Comparison of ENCODE assay signal across 1 cellular context in the genomic region with DNA sequence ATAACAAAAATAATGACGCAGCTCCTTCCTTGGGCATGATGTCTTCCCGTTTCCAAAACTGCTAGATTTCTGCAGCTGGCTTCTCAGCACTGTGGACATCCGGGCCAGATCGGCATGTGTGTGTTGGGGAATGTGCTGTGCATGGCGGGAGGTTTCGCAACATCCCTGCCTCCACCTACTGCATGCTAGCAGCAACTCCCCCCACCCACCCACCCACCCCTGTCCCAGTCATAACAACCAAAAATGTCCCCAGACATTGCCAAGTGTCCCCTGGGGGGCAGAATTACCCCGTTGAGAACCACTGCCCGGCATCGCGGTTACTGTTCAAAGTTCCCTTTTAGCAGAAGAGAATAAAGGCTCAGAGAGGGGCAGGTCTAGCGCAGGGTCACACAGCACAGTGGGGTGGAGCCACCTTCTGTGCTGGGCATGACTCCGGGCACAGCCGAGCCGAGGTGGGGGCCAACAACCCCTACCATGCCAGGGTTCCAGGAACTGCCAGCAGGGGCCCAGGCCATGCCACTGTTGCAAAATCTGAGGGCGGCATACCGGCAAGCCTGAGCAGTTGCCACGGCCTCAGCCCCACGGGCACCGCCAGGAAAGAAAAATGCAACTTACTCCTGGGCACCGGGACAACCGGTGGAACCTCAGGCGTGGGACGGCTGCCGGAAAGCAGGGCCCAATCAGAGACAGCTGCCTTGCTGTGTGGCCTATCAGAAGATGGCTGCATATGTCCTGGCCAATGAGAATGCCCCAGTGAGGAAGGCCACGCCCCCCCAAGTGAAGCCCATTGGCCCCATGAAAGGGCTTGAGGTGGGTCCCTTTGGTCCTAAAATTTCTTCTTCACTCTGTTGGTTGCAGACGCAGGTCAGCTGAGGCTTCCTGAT.
A peak's percentile ranks its signal among the peaks of the same experiment; 100 is the strongest.
TF ChIP-seq lines count a peak whose summit lies in the region.

No MANE protein-coding gene starts in this region.

TF ChIP-seq in K562, 482 proteins besides CTCF, POLR2A, EP300 and RAD21 (continued from another document and continues in another):
- TF ChIP-seq, protein P1, sequence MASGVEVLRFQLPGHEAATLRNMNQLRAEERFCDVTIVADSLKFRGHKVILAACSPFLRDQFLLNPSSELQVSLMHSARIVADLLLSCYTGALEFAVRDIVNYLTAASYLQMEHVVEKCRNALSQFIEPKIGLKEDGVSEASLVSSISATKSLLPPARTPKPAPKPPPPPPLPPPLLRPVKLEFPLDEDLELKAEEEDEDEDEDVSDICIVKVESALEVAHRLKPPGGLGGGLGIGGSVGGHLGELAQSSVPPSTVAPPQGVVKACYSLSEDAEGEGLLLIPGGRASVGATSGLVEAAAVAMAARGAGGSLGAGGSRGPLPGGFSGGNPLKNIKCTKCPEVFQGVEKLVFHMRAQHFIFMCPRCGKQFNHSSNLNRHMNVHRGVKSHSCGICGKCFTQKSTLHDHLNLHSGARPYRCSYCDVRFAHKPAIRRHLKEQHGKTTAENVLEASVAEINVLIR (CRISPR knock-in tag; IDR thresholded peaks at IDR 0.05) = no peak
- TF ChIP-seq FOXA1 (IDR thresholded peaks at IDR 0.05; ENCODE audit: borderline replicate concordance) (no peak), ETV1 (tag; conservative IDR thresholded peaks at IDR 0.05; ENCODE audit: low read depth) (no peak), ZNF324 (CRISPR knock-in tag; IDR thresholded peaks at IDR 0.05) (no peak), ZNF24 (IDR thresholded peaks at IDR 0.05) (no peak), RAD51 (IDR thresholded peaks at IDR 0.05; ENCODE audit: borderline replicate concordance, low read depth) (no peak), PCBP2 (IDR thresholded peaks at IDR 0.05; ENCODE audit: low read depth, low read length, poor library complexity, severe bottlenecking) (no peak), ZNF12 (CRISPR knock-in tag; IDR thresholded peaks at IDR 0.05) (no peak), XRCC3 (IDR thresholded peaks at IDR 0.05) (no peak), RCOR1 (IDR thresholded peaks at IDR 0.05; ENCODE audit: borderline replicate concordance in 1 of 2, low read depth in 2 of 2, low read length in 2 of 2) (peak in 1 of 2 experiments; percentile 67; a peak in 1 of 4 replicates), NCOA4 (IDR thresholded peaks at IDR 0.05; ENCODE audit: partially characterized antibody) (no peak), KHSRP (IDR thresholded peaks at IDR 0.05) (no peak), NEUROD1 (IDR thresholded peaks at IDR 0.05; ENCODE audit: borderline replicate concordance, low read depth, low read length, partially characterized antibody) (peak; percentile 76), ZNF316 (IDR thresholded peaks at IDR 0.05) (no peak), ZFP36 (IDR thresholded peaks at IDR 0.05; ENCODE audit: low read depth, low read length, partially characterized antibody) (peak; percentile 93), ZNF444 (CRISPR knock-in tag; IDR thresholded peaks at IDR 0.05) (no peak), SMARCA5 (IDR thresholded peaks at IDR 0.05) (peak; percentile 97), PHF20 (IDR thresholded peaks at IDR 0.05; ENCODE audit: partially characterized antibody) (peak; percentile 39), PTBP1 (IDR thresholded peaks at IDR 0.05; ENCODE audit: low read depth, low read length) (peak; percentile 81; the same call in 1 of the 2 replicates)
- TF ChIP-seq, protein P2, sequence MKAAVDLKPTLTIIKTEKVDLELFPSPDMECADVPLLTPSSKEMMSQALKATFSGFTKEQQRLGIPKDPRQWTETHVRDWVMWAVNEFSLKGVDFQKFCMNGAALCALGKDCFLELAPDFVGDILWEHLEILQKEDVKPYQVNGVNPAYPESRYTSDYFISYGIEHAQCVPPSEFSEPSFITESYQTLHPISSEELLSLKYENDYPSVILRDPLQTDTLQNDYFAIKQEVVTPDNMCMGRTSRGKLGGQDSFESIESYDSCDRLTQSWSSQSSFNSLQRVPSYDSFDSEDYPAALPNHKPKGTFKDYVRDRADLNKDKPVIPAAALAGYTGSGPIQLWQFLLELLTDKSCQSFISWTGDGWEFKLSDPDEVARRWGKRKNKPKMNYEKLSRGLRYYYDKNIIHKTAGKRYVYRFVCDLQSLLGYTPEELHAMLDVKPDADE (conservative IDR thresholded peaks at IDR 0.05; ENCODE audit: control insufficient read depth, low read depth, low read length) = no peak
- TF ChIP-seq, protein P3, sequence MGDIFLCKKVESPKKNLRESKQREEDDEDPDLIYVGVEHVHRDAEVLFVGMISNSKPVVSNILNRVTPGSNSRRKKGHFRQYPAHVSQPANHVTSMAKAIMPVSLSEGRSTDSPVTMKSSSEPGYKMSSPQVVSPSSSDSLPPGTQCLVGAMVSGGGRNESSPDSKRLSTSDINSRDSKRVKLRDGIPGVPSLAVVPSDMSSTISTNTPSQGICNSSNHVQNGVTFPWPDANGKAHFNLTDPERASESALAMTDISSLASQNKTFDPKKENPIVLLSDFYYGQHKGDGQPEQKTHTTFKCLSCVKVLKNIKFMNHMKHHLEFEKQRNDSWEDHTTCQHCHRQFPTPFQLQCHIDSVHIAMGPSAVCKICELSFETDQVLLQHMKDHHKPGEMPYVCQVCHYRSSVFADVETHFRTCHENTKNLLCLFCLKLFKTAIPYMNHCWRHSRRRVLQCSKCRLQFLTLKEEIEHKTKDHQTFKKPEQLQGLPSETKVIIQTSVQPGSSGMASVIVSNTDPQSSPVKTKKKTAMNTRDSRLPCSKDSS (IDR thresholded peaks at IDR 0.05; ENCODE audit: low read depth, partially characterized antibody) = no peak
- TF ChIP-seq, protein P4, sequence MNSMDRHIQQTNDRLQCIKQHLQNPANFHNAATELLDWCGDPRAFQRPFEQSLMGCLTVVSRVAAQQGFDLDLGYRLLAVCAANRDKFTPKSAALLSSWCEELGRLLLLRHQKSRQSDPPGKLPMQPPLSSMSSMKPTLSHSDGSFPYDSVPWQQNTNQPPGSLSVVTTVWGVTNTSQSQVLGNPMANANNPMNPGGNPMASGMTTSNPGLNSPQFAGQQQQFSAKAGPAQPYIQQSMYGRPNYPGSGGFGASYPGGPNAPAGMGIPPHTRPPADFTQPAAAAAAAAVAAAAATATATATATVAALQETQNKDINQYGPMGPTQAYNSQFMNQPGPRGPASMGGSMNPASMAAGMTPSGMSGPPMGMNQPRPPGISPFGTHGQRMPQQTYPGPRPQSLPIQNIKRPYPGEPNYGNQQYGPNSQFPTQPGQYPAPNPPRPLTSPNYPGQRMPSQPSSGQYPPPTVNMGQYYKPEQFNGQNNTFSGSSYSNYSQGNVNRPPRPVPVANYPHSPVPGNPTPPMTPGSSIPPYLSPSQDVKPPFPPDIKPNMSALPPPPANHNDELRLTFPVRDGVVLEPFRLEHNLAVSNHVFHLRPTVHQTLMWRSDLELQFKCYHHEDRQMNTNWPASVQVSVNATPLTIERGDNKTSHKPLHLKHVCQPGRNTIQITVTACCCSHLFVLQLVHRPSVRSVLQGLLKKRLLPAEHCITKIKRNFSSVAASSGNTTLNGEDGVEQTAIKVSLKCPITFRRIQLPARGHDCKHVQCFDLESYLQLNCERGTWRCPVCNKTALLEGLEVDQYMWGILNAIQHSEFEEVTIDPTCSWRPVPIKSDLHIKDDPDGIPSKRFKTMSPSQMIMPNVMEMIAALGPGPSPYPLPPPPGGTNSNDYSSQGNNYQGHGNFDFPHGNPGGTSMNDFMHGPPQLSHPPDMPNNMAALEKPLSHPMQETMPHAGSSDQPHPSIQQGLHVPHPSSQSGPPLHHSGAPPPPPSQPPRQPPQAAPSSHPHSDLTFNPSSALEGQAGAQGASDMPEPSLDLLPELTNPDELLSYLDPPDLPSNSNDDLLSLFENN (IDR thresholded peaks at IDR 0.05; ENCODE audit: low read depth in 2 of 2, low read length in 2 of 2) = no peak
- TF ChIP-seq, protein P5, sequence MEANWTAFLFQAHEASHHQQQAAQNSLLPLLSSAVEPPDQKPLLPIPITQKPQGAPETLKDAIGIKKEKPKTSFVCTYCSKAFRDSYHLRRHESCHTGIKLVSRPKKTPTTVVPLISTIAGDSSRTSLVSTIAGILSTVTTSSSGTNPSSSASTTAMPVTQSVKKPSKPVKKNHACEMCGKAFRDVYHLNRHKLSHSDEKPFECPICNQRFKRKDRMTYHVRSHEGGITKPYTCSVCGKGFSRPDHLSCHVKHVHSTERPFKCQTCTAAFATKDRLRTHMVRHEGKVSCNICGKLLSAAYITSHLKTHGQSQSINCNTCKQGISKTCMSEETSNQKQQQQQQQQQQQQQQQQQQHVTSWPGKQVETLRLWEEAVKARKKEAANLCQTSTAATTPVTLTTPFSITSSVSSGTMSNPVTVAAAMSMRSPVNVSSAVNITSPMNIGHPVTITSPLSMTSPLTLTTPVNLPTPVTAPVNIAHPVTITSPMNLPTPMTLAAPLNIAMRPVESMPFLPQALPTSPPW (CRISPR knock-in tag; IDR thresholded peaks at IDR 0.05) = peak; percentile 43; the same call in 1 of the 2 replicates
- TF ChIP-seq, protein P6, sequence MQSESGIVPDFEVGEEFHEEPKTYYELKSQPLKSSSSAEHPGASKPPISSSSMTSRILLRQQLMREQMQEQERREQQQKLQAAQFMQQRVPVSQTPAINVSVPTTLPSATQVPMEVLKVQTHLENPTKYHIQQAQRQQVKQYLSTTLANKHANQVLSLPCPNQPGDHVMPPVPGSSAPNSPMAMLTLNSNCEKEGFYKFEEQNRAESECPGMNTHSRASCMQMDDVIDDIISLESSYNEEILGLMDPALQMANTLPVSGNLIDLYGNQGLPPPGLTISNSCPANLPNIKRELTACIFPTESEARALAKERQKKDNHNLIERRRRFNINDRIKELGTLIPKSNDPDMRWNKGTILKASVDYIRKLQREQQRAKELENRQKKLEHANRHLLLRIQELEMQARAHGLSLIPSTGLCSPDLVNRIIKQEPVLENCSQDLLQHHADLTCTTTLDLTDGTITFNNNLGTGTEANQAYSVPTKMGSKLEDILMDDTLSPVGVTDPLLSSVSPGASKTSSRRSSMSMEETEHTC (IDR thresholded peaks at IDR 0.05) = no peak
- TF ChIP-seq, protein P7, sequence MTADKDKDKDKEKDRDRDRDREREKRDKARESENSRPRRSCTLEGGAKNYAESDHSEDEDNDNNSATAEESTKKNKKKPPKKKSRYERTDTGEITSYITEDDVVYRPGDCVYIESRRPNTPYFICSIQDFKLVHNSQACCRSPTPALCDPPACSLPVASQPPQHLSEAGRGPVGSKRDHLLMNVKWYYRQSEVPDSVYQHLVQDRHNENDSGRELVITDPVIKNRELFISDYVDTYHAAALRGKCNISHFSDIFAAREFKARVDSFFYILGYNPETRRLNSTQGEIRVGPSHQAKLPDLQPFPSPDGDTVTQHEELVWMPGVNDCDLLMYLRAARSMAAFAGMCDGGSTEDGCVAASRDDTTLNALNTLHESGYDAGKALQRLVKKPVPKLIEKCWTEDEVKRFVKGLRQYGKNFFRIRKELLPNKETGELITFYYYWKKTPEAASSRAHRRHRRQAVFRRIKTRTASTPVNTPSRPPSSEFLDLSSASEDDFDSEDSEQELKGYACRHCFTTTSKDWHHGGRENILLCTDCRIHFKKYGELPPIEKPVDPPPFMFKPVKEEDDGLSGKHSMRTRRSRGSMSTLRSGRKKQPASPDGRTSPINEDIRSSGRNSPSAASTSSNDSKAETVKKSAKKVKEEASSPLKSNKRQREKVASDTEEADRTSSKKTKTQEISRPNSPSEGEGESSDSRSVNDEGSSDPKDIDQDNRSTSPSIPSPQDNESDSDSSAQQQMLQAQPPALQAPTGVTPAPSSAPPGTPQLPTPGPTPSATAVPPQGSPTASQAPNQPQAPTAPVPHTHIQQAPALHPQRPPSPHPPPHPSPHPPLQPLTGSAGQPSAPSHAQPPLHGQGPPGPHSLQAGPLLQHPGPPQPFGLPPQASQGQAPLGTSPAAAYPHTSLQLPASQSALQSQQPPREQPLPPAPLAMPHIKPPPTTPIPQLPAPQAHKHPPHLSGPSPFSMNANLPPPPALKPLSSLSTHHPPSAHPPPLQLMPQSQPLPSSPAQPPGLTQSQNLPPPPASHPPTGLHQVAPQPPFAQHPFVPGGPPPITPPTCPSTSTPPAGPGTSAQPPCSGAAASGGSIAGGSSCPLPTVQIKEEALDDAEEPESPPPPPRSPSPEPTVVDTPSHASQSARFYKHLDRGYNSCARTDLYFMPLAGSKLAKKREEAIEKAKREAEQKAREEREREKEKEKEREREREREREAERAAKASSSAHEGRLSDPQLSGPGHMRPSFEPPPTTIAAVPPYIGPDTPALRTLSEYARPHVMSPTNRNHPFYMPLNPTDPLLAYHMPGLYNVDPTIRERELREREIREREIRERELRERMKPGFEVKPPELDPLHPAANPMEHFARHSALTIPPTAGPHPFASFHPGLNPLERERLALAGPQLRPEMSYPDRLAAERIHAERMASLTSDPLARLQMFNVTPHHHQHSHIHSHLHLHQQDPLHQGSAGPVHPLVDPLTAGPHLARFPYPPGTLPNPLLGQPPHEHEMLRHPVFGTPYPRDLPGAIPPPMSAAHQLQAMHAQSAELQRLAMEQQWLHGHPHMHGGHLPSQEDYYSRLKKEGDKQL (CRISPR knock-in tag; IDR thresholded peaks at IDR 0.05; ENCODE audit: borderline replicate concordance) = no peak
- TF ChIP-seq, protein P8, sequence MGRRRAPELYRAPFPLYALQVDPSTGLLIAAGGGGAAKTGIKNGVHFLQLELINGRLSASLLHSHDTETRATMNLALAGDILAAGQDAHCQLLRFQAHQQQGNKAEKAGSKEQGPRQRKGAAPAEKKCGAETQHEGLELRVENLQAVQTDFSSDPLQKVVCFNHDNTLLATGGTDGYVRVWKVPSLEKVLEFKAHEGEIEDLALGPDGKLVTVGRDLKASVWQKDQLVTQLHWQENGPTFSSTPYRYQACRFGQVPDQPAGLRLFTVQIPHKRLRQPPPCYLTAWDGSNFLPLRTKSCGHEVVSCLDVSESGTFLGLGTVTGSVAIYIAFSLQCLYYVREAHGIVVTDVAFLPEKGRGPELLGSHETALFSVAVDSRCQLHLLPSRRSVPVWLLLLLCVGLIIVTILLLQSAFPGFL (CRISPR knock-in tag; IDR thresholded peaks at IDR 0.05) = no peak
- TF ChIP-seq, protein P9, sequence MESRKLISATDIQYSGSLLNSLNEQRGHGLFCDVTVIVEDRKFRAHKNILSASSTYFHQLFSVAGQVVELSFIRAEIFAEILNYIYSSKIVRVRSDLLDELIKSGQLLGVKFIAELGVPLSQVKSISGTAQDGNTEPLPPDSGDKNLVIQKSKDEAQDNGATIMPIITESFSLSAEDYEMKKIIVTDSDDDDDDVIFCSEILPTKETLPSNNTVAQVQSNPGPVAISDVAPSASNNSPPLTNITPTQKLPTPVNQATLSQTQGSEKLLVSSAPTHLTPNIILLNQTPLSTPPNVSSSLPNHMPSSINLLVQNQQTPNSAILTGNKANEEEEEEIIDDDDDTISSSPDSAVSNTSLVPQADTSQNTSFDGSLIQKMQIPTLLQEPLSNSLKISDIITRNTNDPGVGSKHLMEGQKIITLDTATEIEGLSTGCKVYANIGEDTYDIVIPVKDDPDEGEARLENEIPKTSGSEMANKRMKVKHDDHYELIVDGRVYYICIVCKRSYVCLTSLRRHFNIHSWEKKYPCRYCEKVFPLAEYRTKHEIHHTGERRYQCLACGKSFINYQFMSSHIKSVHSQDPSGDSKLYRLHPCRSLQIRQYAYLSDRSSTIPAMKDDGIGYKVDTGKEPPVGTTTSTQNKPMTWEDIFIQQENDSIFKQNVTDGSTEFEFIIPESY (CRISPR knock-in tag; IDR thresholded peaks at IDR 0.05) = peak; percentile 96
